16 cellular contexts compared by ENCODE assay signal in genomic region chr4:52576326-52576725, GRCh38.
"Had no signal": no experiment of that assay in that cellular context is flagged by ENCODE, and none has a peak within 500 bp of the region (broad histone marks: within the 10 kb centered on the region; RNA-seq: fewer than 3 reads in every experiment).

No MANE protein-coding gene starts in this region.

- H3K36me3 Mint-ChIP-seq: naive thymus-derived CD8-positive, alpha-beta T cell had no signal

- H3K27ac Mint-ChIP-seq: naive thymus-derived CD8-positive, alpha-beta T cell; stimulated activated naive B cell treated with anti-CD40 and anti-IgM and Interleukin-4, amounts not matched to agents 10 μg/mL and 1 μg/mL and 100 μg/mL, for 72 hours had no signal

- H3K27me3 ChIP-seq: colonic mucosa, esophagus squamous epithelium, gastroesophageal sphincter, spleen had no signal

- H3K9me3 Mint-ChIP-seq: naive thymus-derived CD8-positive, alpha-beta T cell; neural crest cell had no signal

- H3K4me1 Mint-ChIP-seq: naive thymus-derived CD8-positive, alpha-beta T cell; neural crest cell had no signal

- H3K4me3 ChIP-seq: colonic mucosa, esophagus squamous epithelium, gastroesophageal sphincter, mucosa of descending colon, spleen had no signal

- H3K27ac ChIP-seq: colonic mucosa, esophagus squamous epithelium, gastroesophageal sphincter, spleen had no signal

- H3K9me3 ChIP-seq: colonic mucosa, esophagus squamous epithelium, gastroesophageal sphincter, mucosa of descending colon, spleen had no signal

- H3K4me1 ChIP-seq: colonic mucosa, esophagus squamous epithelium, spleen had no signal

- H3K4me3 Mint-ChIP-seq: naive thymus-derived CD8-positive, alpha-beta T cell; neural crest cell; stimulated activated naive B cell treated with anti-CD40 and anti-IgM and Interleukin-4, amounts not matched to agents 10 μg/mL and 1 μg/mL and 100 μg/mL, for 72 hours had no signal

- DNase-seq: colonic mucosa; dermis blood vessel endothelial cell; esophagus squamous epithelium; foreskin fibroblast; glutamatergic neuron; islet precursor cell; mammary epithelial cell; mucosa of descending colon; naive thymus-derived CD8-positive, alpha-beta T cell; posterior cingulate gyrus; spleen; stimulated activated naive B cell treated with anti-CD40 and anti-IgM and Interleukin-4, amounts not matched to agents 10 μg/mL and 1 μg/mL and 100 μg/mL, for 72 hours had no signal

- H3K36me3 ChIP-seq: colonic mucosa, esophagus squamous epithelium, gastroesophageal sphincter, spleen had no signal

- ATAC-seq: gastroesophageal sphincter; left lobe of liver; mucosa of descending colon; naive thymus-derived CD8-positive, alpha-beta T cell; sciatic nerve; stimulated activated naive B cell treated with anti-CD40 and anti-IgM and Interleukin-4, amounts not matched to agents 10 μg/mL and 1 μg/mL and 100 μg/mL, for 72 hours had no signal
